In the genomic region with DNA sequence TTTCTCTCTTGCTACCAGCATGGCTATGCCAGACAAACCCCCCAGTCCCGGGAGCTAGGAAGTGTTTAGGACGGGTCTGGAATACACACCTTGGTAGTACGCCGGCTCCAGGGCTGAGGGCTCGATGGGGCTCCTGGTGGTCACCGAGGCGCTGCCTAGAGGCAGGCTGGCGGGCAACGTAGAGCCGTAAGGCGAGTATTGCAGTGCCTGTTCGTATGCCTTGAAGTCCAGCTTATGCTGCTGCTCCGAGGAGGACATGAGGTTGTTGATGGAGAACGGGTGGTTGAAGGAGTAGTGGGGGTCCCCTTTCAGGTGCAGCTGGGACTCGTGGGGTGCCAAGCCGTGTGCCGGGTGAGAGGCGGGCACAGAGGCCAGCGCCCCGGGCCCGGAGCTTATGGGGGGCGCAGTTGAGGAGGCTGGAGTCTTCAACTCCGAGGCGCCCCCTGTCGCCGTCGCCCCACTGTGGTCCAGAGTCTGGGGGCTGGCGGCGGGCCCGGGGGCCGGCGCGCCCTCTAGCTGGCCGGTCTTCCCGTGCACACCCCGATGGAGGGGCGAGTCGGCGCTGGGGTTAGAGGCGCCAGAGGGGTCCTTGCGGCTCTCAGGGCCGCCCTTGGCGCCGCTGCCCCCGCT, we compare ENCODE assay signal across 9 cellular contexts. TPM values are rescaled to one million over a fixed set of nuclear protein-coding genes. Genes with fewer than 3 reads are reported as not detected.
A peak's percentile ranks its signal among the peaks of the same experiment; 100 is the strongest.
DNase-seq lines count a peak whose midpoint lies in the region; ATAC-seq, FAIRE-seq and TF ChIP-seq lines count a peak whose summit lies in the region.
"Had no signal": no experiment of that assay in that cellular context is flagged by ENCODE, and none has a peak within 500 bp of the region (broad histone marks: within the 10 kb centered on the region; RNA-seq: fewer than 3 reads in every experiment).

No MANE protein-coding gene starts in this region.

- no TSS peak for BruUV-seq in Caco-2 (replicated peaks; lab: Mats Ljungman, UMichigan)

- H3K4me1 ChIP-seq in Caco-2: peaks cover 10% of the 10 kb centered on the region
- peaks cover 7% of the 10 kb centered on the region for H3K4me1 ChIP-seq in astrocyte (ENCODE audit: insufficient read depth, low read length)

- no peak overlapping the region for H3K4me2 ChIP-seq in astrocyte (ENCODE audit: low read length)

- peaks cover 5% of the 10 kb centered on the region for H4K20me1 ChIP-seq in astrocyte (ENCODE audit: insufficient read depth, low read length)

- H3K9me3 Mint-ChIP-seq in Caco-2 (ENCODE audit: unreplicated experiment): no peaks in the 10 kb centered on the region
- peaks cover 8% of the 10 kb centered on the region for H3K9me3 Mint-ChIP-seq in astrocyte (ENCODE audit: unreplicated experiment)
- H3K9me3 Mint-ChIP-seq in mesothelial cell of epicardium: no peaks in the 10 kb centered on the region

- H3K27me3 ChIP-seq in Caco-2 (replicated peaks; ENCODE audit: control insufficient read depth, insufficient read depth, low read length): no peaks in the 10 kb centered on the region
- H3K27me3 ChIP-seq in astrocyte (ENCODE audit: insufficient read depth, low read length): peaks cover 86% of the 10 kb centered on the region

- no peaks in the 10 kb centered on the region for H3K9me3 ChIP-seq in Caco-2
- H3K9me3 ChIP-seq in astrocyte (ENCODE audit: insufficient read depth, low read depth, low read length): no peaks in the 10 kb centered on the region

- DNase-seq in Caco-2 (peak; percentile 85 to 91), astrocyte (ENCODE audit: low read depth) (no peak), mesothelial cell of epicardium (ENCODE audit: low spot score in 2 of 2, unreplicated experiment in 2 of 2) (no peak), DMS114 treated with DMSO at 0.1 percent for 48 hours (lab: John Stamatoyannopoulos, UW; ENCODE audit: unreplicated experiment) (no peak), GF-D8 (lab: John Stamatoyannopoulos, UW) (no peak), HK-2 (ENCODE audit: unreplicated experiment) (no peak)

- no peaks in the 10 kb centered on the region for H3K79me2 ChIP-seq in astrocyte (ENCODE audit: insufficient read depth, low read length)

- peak overlapping the region; percentile 99 for H3K27ac Mint-ChIP-seq in Caco-2 (ENCODE audit: unreplicated experiment)
- H3K27ac Mint-ChIP-seq in astrocyte (ENCODE audit: unreplicated experiment): peak overlapping the region; percentile 26
- H3K27ac Mint-ChIP-seq in mesothelial cell of epicardium: peak overlapping the region; percentile 66

- peak; percentile 57 to 86 for TF ChIP-seq CTCF in Caco-2 (IDR thresholded peaks at IDR 0.05; ENCODE audit: insufficient read depth in 1 of 2, low read depth in 1 of 2, low read length in 1 of 2, severe bottlenecking in 1 of 2, unreplicated experiment in 1 of 2)
- TF ChIP-seq CTCF in LNCAP (IDR thresholded peaks at IDR 0.05): peak; percentile 58; the same call in 1 of the 2 replicates
- no peak for TF ChIP-seq CTCF in astrocyte (IDR thresholded peaks at IDR 0.05; ENCODE audit: insufficient read depth, low read depth, low read length)
- TF ChIP-seq CTCF in mesothelial cell of epicardium (IDR thresholded peaks at IDR 0.05; ENCODE audit: unreplicated experiment): no peak

- H3K4me3 ChIP-seq in Caco-2 (ENCODE audit: low read depth, low read length) (peak overlapping the region; percentile 92), astrocyte (ENCODE audit: insufficient read depth, low read depth, low read length) (no peak overlapping the region)

- intact Hi-C loops in Caco-2 (cut with micrococcal nuclease; ENCODE audit: unreplicated experiment): loop anchor here (1.0 to 2.0 kb wide), 3 partner anchors 263 to 345 kb away; no protein-coding TSS in a partner anchor

- peak overlapping the region; percentile 84 for H3K4me3 Mint-ChIP-seq in Caco-2 (ENCODE audit: unreplicated experiment)
- H3K4me3 Mint-ChIP-seq in astrocyte (ENCODE audit: unreplicated experiment): no peak overlapping the region
- peak overlapping the region; percentile 65 for H3K4me3 Mint-ChIP-seq in mesothelial cell of epicardium

- no peak overlapping the region for H3K9ac ChIP-seq in astrocyte (ENCODE audit: low read length)

- no peak overlapping the region for H2AFZ ChIP-seq in astrocyte (ENCODE audit: low read depth, low read length)

- H3K4me1 Mint-ChIP-seq in Caco-2 (ENCODE audit: low read depth, unreplicated experiment): peaks cover 7% of the 10 kb centered on the region
- H3K4me1 Mint-ChIP-seq in astrocyte (ENCODE audit: low read depth, unreplicated experiment): peaks cover 7% of the 10 kb centered on the region
- H3K4me1 Mint-ChIP-seq in mesothelial cell of epicardium: peaks cover 37% of the 10 kb centered on the region

- POLR2A ChIA-PET in Caco-2 (lab: Charles Lee): no interaction called here

- no peak for ATAC-seq in GM18517 (IDR thresholded peaks at IDR 0.05; ENCODE audit: unreplicated experiment)

- H3K27me3 Mint-ChIP-seq in Caco-2 (ENCODE audit: insufficient read depth, unreplicated experiment) (no peaks in the 10 kb centered on the region), astrocyte (ENCODE audit: low read depth, unreplicated experiment) (peaks cover 76% of the 10 kb centered on the region), mesothelial cell of epicardium (ENCODE audit: low read depth) (peaks cover 89% of the 10 kb centered on the region)

- no peak for FAIRE-seq in astrocyte (lab: Jason Lieb, UNC)
- FAIRE-seq: G401.6 had no signal

- peaks cover 86% of the 10 kb centered on the region for H3K36me3 Mint-ChIP-seq in Caco-2 (ENCODE audit: insufficient read depth, unreplicated experiment)
- H3K36me3 Mint-ChIP-seq in astrocyte (ENCODE audit: low read depth, unreplicated experiment): peaks cover 3% of the 10 kb centered on the region
- peaks cover 14% of the 10 kb centered on the region for H3K36me3 Mint-ChIP-seq in mesothelial cell of epicardium

- H3K27ac ChIP-seq in astrocyte (ENCODE audit: low read depth, low read length): no peak overlapping the region

- H3K36me3 ChIP-seq in Caco-2 (ENCODE audit: control insufficient read depth, insufficient read depth, low read length) (peaks cover 10% of the 10 kb centered on the region), astrocyte (ENCODE audit: insufficient read depth, low read length) (no peaks in the 10 kb centered on the region)

- CTCF ChIA-PET in Caco-2 (lab: Charles Lee): interaction anchor here (0.7 to 1.2 kb wide), 4 partner anchors 9 to 361 kb away, joined by 3 to 6 read pairs (median 3); no protein-coding TSS in a partner anchor

RNA-seq across cellular contexts. Expression of a gene that starts 3.6 kb away (rescaled TPM):
- total RNA-seq in Caco-2 (2022) (271 and 291 TPM in 2 replicates), astrocyte (0.11 TPM in 1 of 2 replicates, not detected in the other), mesothelial cell of epicardium (19.3 to 21.8 TPM (median 19.7 TPM) in 3 replicates)

RNA-seq across cellular contexts. Expression of a gene that starts 4.0 kb away (rescaled TPM):
- total RNA-seq in Caco-2 (2022) (19.4 and 25.1 TPM in 2 replicates), astrocyte (not detected in 2 replicates), mesothelial cell of epicardium (2.7 to 3.5 TPM (median 2.8 TPM) in 3 replicates)

Comparison
In these comparisons a context has a peak if more than half of its experiments do, and no peak if none do; other contexts are left out.
1. DNase-seq: peak in Caco-2 (2 of 2); none in astrocyte (single experiment), mesothelial cell of epicardium (0 of 2), DMS114 treated with DMSO at 0.1 percent for 48 hours (single experiment), GF-D8 (single experiment) and HK-2 (single experiment).
2. H3K27ac Mint-ChIP-seq: peak in every context shown above with its lines; median percentile 99 in Caco-2; 66 in mesothelial cell of epicardium; 26 in astrocyte.
3. CTCF ChIP-seq: peak in Caco-2 (2 of 2) and LNCAP (single experiment); none in astrocyte (single experiment) and mesothelial cell of epicardium (single experiment).
4. RNA of a gene that starts 3.6 kb away (total RNA-seq): 271 to 291 TPM in Caco-2 and 19.3 to 21.8 TPM in mesothelial cell of epicardium; 0.11 TPM in astrocyte; every median in the first group is over 10 times any median in the second.